ENCODE assay signal across 9 cellular contexts in the genomic region with DNA sequence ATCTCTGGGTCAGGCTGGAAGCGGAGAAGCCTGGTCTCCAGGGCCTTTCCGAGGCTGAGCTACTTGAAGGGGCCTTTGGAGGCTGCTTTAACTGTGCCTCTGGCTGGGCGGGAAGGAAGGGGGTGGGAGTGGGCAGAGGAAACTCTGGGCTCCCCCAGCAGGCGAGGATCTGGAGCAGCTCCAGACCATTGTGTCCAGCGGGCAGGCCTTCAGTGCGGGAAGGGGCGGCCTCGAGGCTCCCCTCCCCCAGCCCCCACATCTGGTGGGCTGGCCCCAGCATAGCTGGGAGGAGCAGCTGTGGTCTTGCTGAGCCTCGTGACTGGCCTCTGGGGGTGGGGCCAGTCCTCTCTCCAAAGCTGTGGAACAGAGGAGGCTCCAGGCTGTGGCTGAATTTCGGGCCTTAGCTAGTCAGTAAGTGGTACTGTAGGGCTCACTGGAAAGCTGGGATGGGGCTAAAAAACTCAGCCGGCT. TPM values are rescaled to one million over a fixed set of nuclear protein-coding genes. Genes with fewer than 3 reads are reported as not detected.
DNase-seq lines count a peak whose midpoint lies in the region; ATAC-seq and TF ChIP-seq lines count a peak whose summit lies in the region.
"Had no signal": no experiment of that assay in that cellular context is flagged by ENCODE, and none has a peak within 500 bp of the region (broad histone marks: within the 10 kb centered on the region; RNA-seq: fewer than 3 reads in every experiment).

No MANE protein-coding gene starts in this region.

- H3K79me2 ChIP-seq in fibroblast of lung (ENCODE audit: control insufficient read depth, insufficient read depth, low read length) = no peaks in the 10 kb centered on the region

- no peak overlapping the region for H3K4me3 Mint-ChIP-seq in naive thymus-derived CD4-positive, alpha-beta T cell
- H3K4me3 Mint-ChIP-seq: stimulated activated naive CD8-positive, alpha-beta T cell treated with anti-CD3 and anti-CD28 coated beads, Interleukin-15, Interleukin-2, amounts not matched to agents 100 ng/mL and 50 ng/mL, for 24 hours had no signal

- peaks cover 6% of the 10 kb centered on the region for H3K27me3 ChIP-seq in AG04450 (ENCODE audit: control insufficient read depth, insufficient read depth, low read length)
- peaks cover 16% of the 10 kb centered on the region for H3K27me3 ChIP-seq in fibroblast of lung (ENCODE audit: control insufficient read depth, insufficient read depth, low read length)
- no peaks in the 10 kb centered on the region for H3K27me3 ChIP-seq in naive thymus-derived CD4-positive, alpha-beta T cell (ENCODE audit: control insufficient read depth in 2 of 2, insufficient read depth in 2 of 2, low read length in 2 of 2)

- ATAC-seq in naive thymus-derived CD4-positive, alpha-beta T cell = no peak

- peak overlapping the region in 6 of 9 donors; percentile 36 to 94 (median 78) for H3K27ac Mint-ChIP-seq in naive thymus-derived CD4-positive, alpha-beta T cell
- H3K27ac Mint-ChIP-seq: stimulated activated naive CD8-positive, alpha-beta T cell treated with anti-CD3 and anti-CD28 coated beads, Interleukin-15, Interleukin-2, amounts not matched to agents 100 ng/mL and 50 ng/mL, for 24 hours had no signal

- DNase-seq in AG04450 (ENCODE audit: low read depth, low spot score) (peak; percentile 81), RPMI7951 (ENCODE audit: low read depth) (peak; percentile 54), fibroblast of lung (ENCODE audit: low read depth in 2 of 2) (peak; percentile 85 to 91), NCI-H1417 treated with DMSO at 0.1 percent for 48 hours (lab: John Stamatoyannopoulos, UW) (no peak), NCI-H2107 treated with DMSO at 0.1 percent for 48 hours (lab: John Stamatoyannopoulos, UW; ENCODE audit: unreplicated experiment) (no peak)
- peak in 1 of 9 donors; percentile 20 for DNase-seq in naive thymus-derived CD4-positive, alpha-beta T cell
- no peak for DNase-seq in stimulated activated CD8-positive, alpha-beta memory T cell treated with anti-CD3 and anti-CD28 coated beads, Interleukin-4, amount 100 ng/mL, for 48 hours
- no peak for DNase-seq in stimulated activated CD4-positive, alpha-beta T cell treated with anti-CD3 and anti-CD28 coated beads, Interleukin-12 subunit alpha, Interleukin-12 subunit beta, amount 100 ng/mL, for 4 hours

- POLR2A ChIA-PET in AG04450 (lab: Yijun Ruan, JAX) = interaction anchor here (0.7 to 1.8 kb wide), 7 partner anchors 11 to 141 kb away, joined by 3 to 9 read pairs (median 4); no protein-coding TSS in a partner anchor
- POLR2A ChIA-PET in naive thymus-derived CD4-positive, alpha-beta T cell (lab: Charles Lee) = interaction anchor here (10.3 kb wide), 1 partner anchor 12 kb away, joined by 162 read pairs; no protein-coding TSS in a partner anchor

- no peaks in the 10 kb centered on the region for H3K9me3 Mint-ChIP-seq in naive thymus-derived CD4-positive, alpha-beta T cell
- H3K9me3 Mint-ChIP-seq: stimulated activated naive CD8-positive, alpha-beta T cell treated with anti-CD3 and anti-CD28 coated beads, Interleukin-15, Interleukin-2, amounts not matched to agents 100 ng/mL and 50 ng/mL, for 24 hours had no signal

- H3K4me1 Mint-ChIP-seq in naive thymus-derived CD4-positive, alpha-beta T cell = peaks cover 6 to 28% (median 20%) of the 10 kb centered on the region in 7 donors

- peak overlapping the region; percentile 74 for H2AFZ ChIP-seq in fibroblast of lung (ENCODE audit: low read length)

- H3K9me3 ChIP-seq in AG04450 (ENCODE audit: control insufficient read depth, insufficient read depth, low read length) (no peaks in the 10 kb centered on the region; the same call in 1 of the 2 replicates), fibroblast of lung (ENCODE audit: control insufficient read depth, insufficient read depth, low read depth, low read length) (no peaks in the 10 kb centered on the region)
- peaks cover 0 to 3% (median 0%) of the 10 kb centered on the region in 3 experiments for H3K9me3 ChIP-seq in naive thymus-derived CD4-positive, alpha-beta T cell (ENCODE audit: control insufficient read depth in 2 of 3, low read length in 3 of 3)

- CTCF ChIA-PET in AG04450 (lab: Charles Lee) = interaction anchor here (0.6 to 15.4 kb wide), 9 partner anchors 12 to 1023 kb away, joined by 3 to 599 read pairs (median 4); no protein-coding TSS in a partner anchor
- CTCF ChIA-PET in naive thymus-derived CD4-positive, alpha-beta T cell (lab: Charles Lee) = interaction anchor here (0.9 to 13.0 kb wide), 2 partner anchors 12 kb away, joined by 3 to 316 read pairs; no protein-coding TSS in a partner anchor

- H3K4me1 ChIP-seq in fibroblast of lung (ENCODE audit: control insufficient read depth, extremely low read depth, insufficient read depth, low read length) = peaks cover 7% of the 10 kb centered on the region
- peaks cover 0 to 11% of the 10 kb centered on the region in 2 donors for H3K4me1 ChIP-seq in naive thymus-derived CD4-positive, alpha-beta T cell (ENCODE audit: control insufficient read depth in 2 of 2, insufficient read depth in 2 of 2, low read length in 2 of 2)

- H3K9ac ChIP-seq in fibroblast of lung (ENCODE audit: insufficient read depth, low read length) = peak overlapping the region; percentile 5

- H3K36me3 Mint-ChIP-seq in naive thymus-derived CD4-positive, alpha-beta T cell = peaks cover 0 to 45% (median 11%) of the 10 kb centered on the region in 5 donors

- H3K4me2 ChIP-seq in fibroblast of lung (ENCODE audit: extremely low read depth, insufficient read depth, low read length) = peak overlapping the region; percentile 57

- H3K36me3 ChIP-seq in fibroblast of lung (ENCODE audit: control insufficient read depth, insufficient read depth, low read length) = no peaks in the 10 kb centered on the region
- peaks cover 0 to 45% (median 5%) of the 10 kb centered on the region in 3 experiments for H3K36me3 ChIP-seq in naive thymus-derived CD4-positive, alpha-beta T cell (ENCODE audit: control insufficient read depth in 2 of 3, insufficient read depth in 3 of 3, low read length in 3 of 3)

- H3K27me3 Mint-ChIP-seq in naive thymus-derived CD4-positive, alpha-beta T cell = peaks cover 0 to 28% (median 0%) of the 10 kb centered on the region in 5 donors

- intact Hi-C loops in naive thymus-derived CD4-positive, alpha-beta T cell (cut with micrococcal nuclease) = no loop called here

- H4K20me1 ChIP-seq in fibroblast of lung (ENCODE audit: control insufficient read depth, extremely low read depth, insufficient read depth, low read length) = no peaks in the 10 kb centered on the region

- TF ChIP-seq CTCF in AG04450 (IDR thresholded peaks at IDR 0.05; ENCODE audit: low read depth, low read length) = no peak
- no peak for TF ChIP-seq CTCF in fibroblast of lung (conservative IDR thresholded peaks at IDR 0.05 in 1 of 2, IDR thresholded peaks at IDR 0.05 in 1 of 2; ENCODE audit: low read depth in 1 of 2, low read length in 2 of 2)

- H3K27ac ChIP-seq in AG04450 (ENCODE audit: low read depth, low read length) (peak overlapping the region; percentile 87), fibroblast of lung (ENCODE audit: insufficient read depth, low read length) (peak overlapping the region; percentile 45)
- H3K27ac ChIP-seq in naive thymus-derived CD4-positive, alpha-beta T cell (ENCODE audit: low read depth, low read length) = no peak overlapping the region

- H3K4me3 ChIP-seq in AG04450 (ENCODE audit: low read depth, low read length) (peak overlapping the region; percentile 43), fibroblast of lung (replicated peaks in 1 of 4; ENCODE audit: control extremely low read depth in 1 of 4, insufficient read depth in 1 of 4, low read depth in 3 of 4, low read length in 4 of 4) (peak overlapping the region in 3 of 4 experiments; percentile 6 to 80 (median 50))
- H3K4me3 ChIP-seq in naive thymus-derived CD4-positive, alpha-beta T cell (ENCODE audit: low read length) = no peak overlapping the region

RNA-seq across cellular contexts. Expression of gene TAMALIN, which starts 3.4 kb away (rescaled TPM):
- polyA plus RNA-seq in AG04450 (2011; rRNA removed) (7.2 and 7.4 TPM in 2 replicates), fibroblast of lung (4.9 and 5.3 TPM in 2 replicates)
- polyA minus RNA-seq in AG04450 (2011; rRNA and poly(A)+ RNA removed) = 8.3 and 10.2 TPM in 2 replicates
- 0.20 and 0.24 TPM in 2 replicates for total RNA-seq in RPMI7951 (2014; rRNA removed; shearing (Covaris generic))
- 11.3 and 12.1 TPM in 2 replicates for total RNA-seq in fibroblast of lung
- polyA plus RNA-seq in fibroblast of lung (2012) = 6.0 and 6.7 TPM in 2 replicates
- 7.3 and 10.0 TPM in 2 replicates for polyA minus RNA-seq in fibroblast of lung (ENCODE audit: low replicate concordance)
- 100 to 1,000 TPM in 2 of 5 experiments, 10 to 100 TPM in 2, 1 to 10 TPM in 1; 5.6 to 501 (median 33.7) TPM for total RNA-seq in naive thymus-derived CD4-positive, alpha-beta T cell
- polyA plus RNA-seq in naive thymus-derived CD4-positive, alpha-beta T cell = 1 to 10 TPM; 1.1 to 1.3 TPM

RNA-seq across cellular contexts. Expression of gene NR4A1, which starts 41.1 kb away (rescaled TPM):
- polyA plus RNA-seq in AG04450 (2011; rRNA removed) (4.4 and 6.9 TPM in 2 replicates), fibroblast of lung (4.1 and 15.9 TPM in 2 replicates)
- polyA minus RNA-seq in AG04450 (2011; rRNA and poly(A)+ RNA removed) = 16.4 and 18.6 TPM in 2 replicates
- total RNA-seq in RPMI7951 (2014; rRNA removed; shearing (Covaris generic)) = 3.0 and 5.6 TPM in 2 replicates
- 2.1 and 3.8 TPM in 2 replicates for total RNA-seq in fibroblast of lung
- polyA plus RNA-seq in fibroblast of lung (2012) = 7.9 and 23.3 TPM in 2 replicates
- 16.6 and 62.1 TPM in 2 replicates for polyA minus RNA-seq in fibroblast of lung (ENCODE audit: low replicate concordance)
- total RNA-seq in naive thymus-derived CD4-positive, alpha-beta T cell = 100 to 1,000 TPM in 2 of 5 experiments, 1 to 10 TPM in 1, under 1 TPM in 2; 0.89 to 279 (median 7.1) TPM
- 1 to 10 TPM in 1 of 2 donors, under 1 TPM in 1; 0.28 to 1.1 TPM for polyA plus RNA-seq in naive thymus-derived CD4-positive, alpha-beta T cell

RNA-seq across cellular contexts. Expression of gene ACVR1B, which starts 58.7 kb away (rescaled TPM):
- polyA plus RNA-seq in AG04450 (2011; rRNA removed) (16.4 and 16.6 TPM in 2 replicates), fibroblast of lung (13.0 and 13.6 TPM in 2 replicates)
- polyA minus RNA-seq in AG04450 (2011; rRNA and poly(A)+ RNA removed) = 19.7 and 20.3 TPM in 2 replicates
- 2.1 and 3.2 TPM in 2 replicates for total RNA-seq in RPMI7951 (2014; rRNA removed; shearing (Covaris generic))
- total RNA-seq in fibroblast of lung = 11.3 and 12.4 TPM in 2 replicates
- 10.5 and 10.6 TPM in 2 replicates for polyA plus RNA-seq in fibroblast of lung (2012)
- polyA minus RNA-seq in fibroblast of lung (ENCODE audit: low replicate concordance) = 14.5 and 30.9 TPM in 2 replicates
- total RNA-seq in naive thymus-derived CD4-positive, alpha-beta T cell = 10 to 100 TPM in 4 of 5 experiments, 1 to 10 TPM in 1; 4.9 to 14.8 (median 14.2) TPM
- polyA plus RNA-seq in naive thymus-derived CD4-positive, alpha-beta T cell = 1 to 10 TPM; 2.5 to 2.9 TPM

RNA-seq across cellular contexts. Expression of gene ATG101, which starts 59.6 kb away (rescaled TPM):
- polyA plus RNA-seq in AG04450 (2011; rRNA removed) = 97.3 and 112 TPM in 2 replicates
- polyA minus RNA-seq in AG04450 (2011; rRNA and poly(A)+ RNA removed) = 66.0 and 79.1 TPM in 2 replicates
- total RNA-seq in RPMI7951 (2014; rRNA removed; shearing (Covaris generic)) = 46.5 and 56.1 TPM in 2 replicates
- 90.3 and 103 TPM in 2 replicates for total RNA-seq in fibroblast of lung
- polyA plus RNA-seq in fibroblast of lung = 82.2 and 82.9 TPM in 2 replicates
- polyA plus RNA-seq in fibroblast of lung (2012) = 78.1 and 79.9 TPM in 2 replicates
- 109 and 186 TPM in 2 replicates for polyA minus RNA-seq in fibroblast of lung (ENCODE audit: low replicate concordance)
- 10 to 100 TPM; 20.7 to 39.7 (median 34.3) TPM for total RNA-seq in naive thymus-derived CD4-positive, alpha-beta T cell
- 10 to 100 TPM; 20.9 to 30.9 TPM for polyA plus RNA-seq in naive thymus-derived CD4-positive, alpha-beta T cell

Comparison
In these comparisons a context has a peak if more than half of its experiments do, and no peak if none do; other contexts are left out.
1. DNase-seq: peak in AG04450 (single experiment), RPMI7951 (single experiment) and fibroblast of lung (2 of 2); none in NCI-H1417 treated with DMSO at 0.1 percent for 48 hours (single experiment), stimulated activated CD8-positive, alpha-beta memory T cell treated with anti-CD3 and anti-CD28 coated beads, Interleukin-4, amount 100 ng/mL, for 48 hours (single experiment), stimulated activated CD4-positive, alpha-beta T cell treated with anti-CD3 and anti-CD28 coated beads, Interleukin-12 subunit alpha, Interleukin-12 subunit beta, amount 100 ng/mL, for 4 hours (single experiment) and NCI-H2107 treated with DMSO at 0.1 percent for 48 hours (single experiment).